In genomic region chr6:37648465-37649330, GRCh38 we compare ENCODE assay signal across 9 cellular contexts. TPM values are rescaled to one million over a fixed set of nuclear protein-coding genes. Genes with fewer than 3 reads are reported as not detected.
DNase-seq lines count a peak whose midpoint lies in the region; ATAC-seq lines count a peak whose summit lies in the region.
"Had no signal": no experiment of that assay in that cellular context is flagged by ENCODE, and none has a peak within 500 bp of the region (broad histone marks: within the 10 kb centered on the region; RNA-seq: fewer than 3 reads in every experiment).

No MANE protein-coding gene starts in this region.

- no peak overlapping the region for H2AK5ac ChIP-seq in mesendoderm (ENCODE audit: low read length)

- H3K27ac ChIP-seq in mesendoderm (ENCODE audit: low read depth, low read length) = no peak overlapping the region
- H3K27ac ChIP-seq in substantia nigra (ENCODE audit: low read depth, low read length, poor library complexity, severe bottlenecking) = no peak overlapping the region

- WGBS in mesendoderm (ENCODE audit: extremely low coverage, insufficient coverage, low lambda C conversion rate) = no CpG with 5 or more reads among the region's 71 CpGs

- peak overlapping the region; percentile 81 for H3K56ac ChIP-seq in mesendoderm (ENCODE audit: low read length)

- no peak overlapping the region for H4K8ac ChIP-seq in mesendoderm (ENCODE audit: low read depth, low read length)

- H3K36me3 ChIP-seq in mesendoderm (ENCODE audit: control insufficient read depth, insufficient read depth, low read length) = no peaks in the 10 kb centered on the region

- H3K18ac ChIP-seq in mesendoderm (ENCODE audit: low read length) = no peak overlapping the region

- H3K79me2 ChIP-seq in mesendoderm (ENCODE audit: control insufficient read depth, insufficient read depth, low read length) = no peaks in the 10 kb centered on the region

- no peak overlapping the region for H2BK15ac ChIP-seq in mesendoderm (replicated peaks; ENCODE audit: low read depth)

- H2BK5ac ChIP-seq in mesendoderm (ENCODE audit: low read length) = no peak overlapping the region

- H4K5ac ChIP-seq in mesendoderm (ENCODE audit: low read length) = peak overlapping the region; percentile 36

- peak overlapping the region; percentile 66 for H3K9ac ChIP-seq in mesendoderm (ENCODE audit: low read length)

- DNase-seq in stimulated activated CD4-positive, alpha-beta T cell treated with anti-CD3 and anti-CD28 coated beads, Interleukin-1b, Interleukin-23, amount 100 ng/mL, for 48 hours = peak; percentile 52
- no peak for DNase-seq in stimulated activated CD4-positive, alpha-beta T cell treated with anti-CD3 and anti-CD28 coated beads, Interleukin-2, amount 100 ng/mL, for 48 hours
- peak; percentile 25 for DNase-seq in central memory CD4-positive, alpha-beta T cell
- peak; percentile 98 for DNase-seq in mesendoderm
- no peak for DNase-seq in substantia nigra (lab: John Stamatoyannopoulos, UW)
- DNase-seq in NOMO-1 (lab: John Stamatoyannopoulos, UW; ENCODE audit: unreplicated experiment in 2 of 2) = no peak
- DNase-seq: NCI-H1694 treated with DMSO at 0.1 percent for 48 hours had no signal

- no peak overlapping the region for H3K23ac ChIP-seq in mesendoderm (ENCODE audit: low read length)

- no peak for ATAC-seq in HG03342 (IDR thresholded peaks at IDR 0.05; ENCODE audit: unreplicated experiment)
- no peak for ATAC-seq in HG02588 (IDR thresholded peaks at IDR 0.05; ENCODE audit: unreplicated experiment)

- H3K27me3 ChIP-seq in mesendoderm (ENCODE audit: insufficient read depth, low read length, poor library complexity) = no peaks in the 10 kb centered on the region

- H3K4ac ChIP-seq in mesendoderm (ENCODE audit: low read depth, low read length) = no peak overlapping the region

- peak overlapping the region; percentile 27 for H3K4me2 ChIP-seq in mesendoderm (ENCODE audit: low read length)

- H2BK120ac ChIP-seq in mesendoderm (ENCODE audit: low read depth, low read length) = no peak overlapping the region

- H3K79me1 ChIP-seq in mesendoderm (ENCODE audit: low read length) = no peaks in the 10 kb centered on the region

- no peaks in the 10 kb centered on the region for H3K4me1 ChIP-seq in mesendoderm (ENCODE audit: control insufficient read depth, low read depth, low read length)

- H3K4me3 ChIP-seq in mesendoderm (ENCODE audit: low read length) = no peak overlapping the region

RNA-seq across cellular contexts. Expression of gene MDGA1, which starts 49.0 kb away (rescaled TPM):
- 0.39 TPM for polyA plus RNA-seq in mesendoderm (2013, experiment 1 of 2)
- 0.35 TPM for polyA plus RNA-seq in mesendoderm (2013, experiment 2 of 2)

Comparison
In these comparisons a context has a peak if more than half of its experiments do, and no peak if none do; other contexts are left out.
1. DNase-seq: peak in stimulated activated CD4-positive, alpha-beta T cell treated with anti-CD3 and anti-CD28 coated beads, Interleukin-1b, Interleukin-23, amount 100 ng/mL, for 48 hours (single experiment), central memory CD4-positive, alpha-beta T cell (single experiment) and mesendoderm (single experiment); none in stimulated activated CD4-positive, alpha-beta T cell treated with anti-CD3 and anti-CD28 coated beads, Interleukin-2, amount 100 ng/mL, for 48 hours (0 of 2), substantia nigra (0 of 49) and NOMO-1 (0 of 2).